In the genomic region with DNA sequence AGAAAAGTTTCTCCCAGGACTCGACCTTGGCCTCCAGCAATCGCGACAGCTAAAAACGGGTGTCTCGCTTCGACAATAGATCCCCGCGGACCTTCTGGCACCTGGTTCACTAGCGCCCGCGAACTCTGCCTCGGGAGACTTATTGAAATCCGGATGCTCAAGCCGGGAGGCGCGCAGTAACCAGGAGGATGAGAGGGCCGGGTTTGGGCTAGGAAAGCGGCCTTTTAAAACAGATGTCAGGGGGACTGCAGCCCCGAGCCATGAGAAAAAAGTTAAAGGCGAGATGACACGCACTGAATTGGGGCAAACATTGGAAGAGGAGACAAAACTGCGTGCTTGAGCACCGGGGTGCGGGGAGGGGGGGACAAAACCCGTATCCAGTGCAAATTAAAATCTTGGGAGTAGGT, we compare ENCODE assay signal across 7 cellular contexts. TPM values are rescaled to one million over a fixed set of nuclear protein-coding genes. Genes with fewer than 3 reads are reported as not detected.
DNase-seq lines count a peak whose midpoint lies in the region; ATAC-seq, FAIRE-seq and TF ChIP-seq lines count a peak whose summit lies in the region.

No MANE protein-coding gene starts in this region.

- H3K9me3 ChIP-seq in kidney (ENCODE audit: control insufficient read depth in 1 of 2, low read length in 2 of 2): no peaks in the 10 kb centered on the region

- peak overlapping the region; percentile 62 to 92 (median 68) for H3K4me3 Mint-ChIP-seq in IgD-negative memory B cell

- in situ Hi-C loops in astrocyte of the spinal cord (cut with HindIII; ENCODE audit: low sequenced_read_pairs): no loop called here

- H3K36me3 ChIP-seq in kidney (ENCODE audit: control insufficient read depth in 1 of 2, insufficient read depth in 2 of 2, low read length in 2 of 2): peaks cover 8% of the 10 kb centered on the region in 2 donors

- peak overlapping the region; percentile 45 for H3K4me3 ChIP-seq in astrocyte of the spinal cord (ENCODE audit: low read depth, low read length)
- H3K4me3 ChIP-seq in kidney (ENCODE audit: low read length in 2 of 2): peak overlapping the region; percentile 65 to 79

- no peak for TF ChIP-seq CTCF in astrocyte of the spinal cord (IDR thresholded peaks at IDR 0.05; ENCODE audit: low read depth, low read length)
- no peak for TF ChIP-seq CTCF in kidney (IDR thresholded peaks at IDR 0.05; ENCODE audit: borderline replicate concordance, extremely low read depth, insufficient read depth)

- peaks cover 42% of the 10 kb centered on the region for H3K27me3 Mint-ChIP-seq in IgD-negative memory B cell

- no peak overlapping the region for H3K27ac ChIP-seq in kidney (ENCODE audit: low read depth in 2 of 2, low read length in 2 of 2)

- FAIRE-seq in kidney (lab: Jason Lieb, UNC) (no peak), frontal cortex (lab: Jason Lieb, UNC) (no peak)

- peaks cover 0 to 12% of the 10 kb centered on the region in 2 donors for H3K4me1 ChIP-seq in kidney (ENCODE audit: control insufficient read depth in 1 of 2, insufficient read depth in 1 of 2, low read depth in 1 of 2, low read length in 2 of 2)

- no peak for ATAC-seq in HG02885 (IDR thresholded peaks at IDR 0.05; ENCODE audit: poor library complexity, unreplicated experiment)

- DNase-seq in astrocyte of the spinal cord (ENCODE audit: low read depth, low spot score) (no peak), kidney (no peak), frontal cortex (ENCODE audit: low spot score in 2 of 2) (no peak), globus pallidus (ENCODE audit: low spot score) (no peak)
- DNase-seq in stimulated activated CD8-positive, alpha-beta memory T cell treated with anti-CD3 and anti-CD28 coated beads, Interleukin-4, amount 100 ng/mL, for 48 hours: peak; percentile 39

- no peak overlapping the region for H3K27ac Mint-ChIP-seq in IgD-negative memory B cell

- intact Hi-C loops in kidney (cut with DNase I): no loop called here

- H3K36me3 Mint-ChIP-seq in IgD-negative memory B cell: no peaks in the 10 kb centered on the region

- H3K9ac ChIP-seq in kidney (ENCODE audit: low read length in 2 of 2): peak overlapping the region; percentile 65 to 71

- peaks cover 0 to 8% (median 5%) of the 10 kb centered on the region in 3 donors for H3K4me1 Mint-ChIP-seq in IgD-negative memory B cell

- no peaks in the 10 kb centered on the region for H3K9me3 Mint-ChIP-seq in IgD-negative memory B cell

RNA-seq across cellular contexts. Expression of gene ZBTB16, which starts 0.6 kb away (rescaled TPM):
- polyA plus RNA-seq in IgD-negative memory B cell: 9.7 TPM
- total RNA-seq in kidney: 126 TPM
- polyA plus RNA-seq in kidney (ENCODE audit: insufficient read depth, low read depth, low replicate concordance): 2.5 TPM
- 3.7 TPM for total RNA-seq in frontal cortex

Comparison
In these comparisons a context has a peak if more than half of its experiments do, and no peak if none do; other contexts are left out.
1. RNA of gene ZBTB16, which starts 0.6 kb away (total RNA-seq): 126 TPM in kidney (single experiment); 3.7 TPM in frontal cortex (single experiment); every median in the first group is over 10 times any median in the second.